ENCODE assay signal across 21 cellular contexts in the genomic region with DNA sequence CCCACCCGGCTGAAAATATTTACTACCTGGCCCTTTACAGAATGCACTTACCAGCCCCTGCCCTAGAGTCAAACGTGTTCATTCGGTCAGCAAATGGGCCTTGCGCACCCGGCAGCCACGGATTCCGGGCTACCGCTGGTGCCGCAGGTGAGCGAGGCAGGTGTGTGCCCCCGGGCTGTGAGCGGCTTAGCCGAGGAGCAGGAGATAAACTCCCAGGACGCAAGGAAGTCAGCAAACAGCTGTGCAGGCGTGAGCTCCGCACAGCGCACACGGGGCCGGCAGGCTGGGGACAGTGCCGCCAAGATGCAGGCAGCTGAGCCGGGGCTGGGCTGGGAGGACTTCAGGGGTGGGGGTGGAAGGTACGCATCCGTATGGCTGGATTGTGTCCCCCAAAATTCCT.
DNase-seq lines count a peak whose midpoint lies in the region; ATAC-seq, FAIRE-seq and TF ChIP-seq lines count a peak whose summit lies in the region.
"Had no signal": no experiment of that assay in that cellular context is flagged by ENCODE, and none has a peak within 500 bp of the region (broad histone marks: within the 10 kb centered on the region; RNA-seq: fewer than 3 reads in every experiment).

No MANE protein-coding gene starts in this region.

- H3K18ac ChIP-seq in H1 (ENCODE audit: extremely low read depth, low read length) (no peak overlapping the region), neuronal stem cell (ENCODE audit: low read length) (peak overlapping the region; percentile 34)

- H3K23ac ChIP-seq in H1 (ENCODE audit: insufficient read length) (no peak overlapping the region), neuronal stem cell (ENCODE audit: low read depth, low read length, poor library complexity) (no peak overlapping the region)

- no peak overlapping the region for H3K56ac ChIP-seq in H1 (replicated peaks; ENCODE audit: insufficient read length, low read depth, low read length)

- TF ChIP-seq CTCF in H1 (IDR thresholded peaks at IDR 0.05; ENCODE audit: control extremely low read depth in 1 of 3, insufficient read depth in 1 of 3, low read depth in 1 of 3, low read length in 3 of 3) (no peak), ascending aorta (IDR thresholded peaks at IDR 0.05) (no peak)

- no peak overlapping the region for H3K4ac ChIP-seq in H1 (replicated peaks; ENCODE audit: insufficient read length, low read depth, low read length)
- no peak overlapping the region for H3K4ac ChIP-seq in neuronal stem cell (ENCODE audit: low read length)

- no peak for FAIRE-seq in H1 (lab: Jason Lieb, UNC)

- peak overlapping the region; percentile 20 for H4K8ac ChIP-seq in H1 (ENCODE audit: extremely low read depth, insufficient read depth, low read length)
- no peak overlapping the region for H4K8ac ChIP-seq in neuronal stem cell (ENCODE audit: low read depth, low read length)

- peak; percentile 32 for DNase-seq in NCI-H146 (lab: John Stamatoyannopoulos, UW)
- no peak for DNase-seq in NCI-H146 treated with DMSO at 0.1 percent for 48 hours (lab: John Stamatoyannopoulos, UW; ENCODE audit: unreplicated experiment)
- DNase-seq in Jurkat, Clone E6-1 (ENCODE audit: low read depth, low spot score), result no peak
- no peak for DNase-seq in H1 (ENCODE audit: low read depth in 1 of 2, low spot score in 2 of 2)
- DNase-seq in neuronal stem cell (ENCODE audit: low spot score), result no peak
- no peak for DNase-seq in anterior cingulate cortex (lab: John Stamatoyannopoulos, UW)
- DNase-seq in ascending aorta (ENCODE audit: low spot score in 2 of 2), result no peak
- DNase-seq: 8988T, COR-L47, DMS79, NCI-H1092 treated with DMSO at 0.1 percent for 48 hours, NCI-H1694 treated with DMSO at 0.1 percent for 48 hours, NCI-H2081 treated with DMSO at 0.1 percent for 48 hours, NCI-H82, SHP77, SW 1271 had no signal

- H3K9me3 ChIP-seq in H1 (ENCODE audit: insufficient read depth in 2 of 2, low read depth in 1 of 2, low read length in 1 of 2) (peaks cover 6% of the 10 kb centered on the region in 2 experiments), neuronal stem cell (replicated peaks in 1 of 2; ENCODE audit: control insufficient read depth in 2 of 2, insufficient read depth in 1 of 2, low read depth in 1 of 2, low read length in 2 of 2) (peaks cover 0 to 12% of the 10 kb centered on the region in 2 donors), ascending aorta (no peaks in the 10 kb centered on the region)
- H3K9me3 ChIP-seq: HAP-1 had no signal

- no peak for TF ChIP-seq RAD21 in H1 (IDR thresholded peaks at IDR 0.05 in 1 of 2, conservative IDR thresholded peaks at IDR 0.05 in 1 of 2; ENCODE audit: low read depth in 2 of 2, low read length in 2 of 2)

- TF ChIP-seq EP300 in H1 (IDR thresholded peaks at IDR 0.05; ENCODE audit: borderline replicate concordance in 1 of 2, low read depth in 2 of 2, low read length in 2 of 2), result no peak

- H3K4me3 ChIP-seq in Jurkat, Clone E6-1 (ENCODE audit: low read length), result peak overlapping the region; percentile 36; the same call in 1 of the 2 replicates
- no peak overlapping the region for H3K4me3 ChIP-seq in H1 (ENCODE audit: extremely low read depth in 1 of 4, insufficient read depth in 2 of 4, low read depth in 3 of 4, low read length in 4 of 4)
- no peak overlapping the region for H3K4me3 ChIP-seq in neuronal stem cell (ENCODE audit: low read length in 2 of 2)
- no peak overlapping the region for H3K4me3 ChIP-seq in ascending aorta
- H3K4me3 ChIP-seq: HAP-1 had no signal

- H3K9ac ChIP-seq in H1 (replicated peaks in 1 of 4; ENCODE audit: extremely low read depth in 1 of 4, low read depth in 3 of 4, low read length in 3 of 4) (no peak overlapping the region), neuronal stem cell (ENCODE audit: low read depth, low read length, poor library complexity) (no peak overlapping the region)
- H3K9ac ChIP-seq: KMS-11 had no signal

- H3K27ac ChIP-seq in H1 (ENCODE audit: low read depth, low read length) (no peak overlapping the region), neuronal stem cell (replicated peaks; ENCODE audit: low read length) (no peak overlapping the region), ascending aorta (no peak overlapping the region)
- H3K27ac ChIP-seq: C4-2B, HL-60, KMS-11 had no signal

- no peak for TF ChIP-seq POLR2A in H1 (IDR thresholded peaks at IDR 0.05; ENCODE audit: control extremely low read depth in 1 of 2, low read depth in 2 of 2, low read length in 2 of 2)

- H2AK5ac ChIP-seq in H1 (ENCODE audit: low read depth, low read length) (no peak overlapping the region), neuronal stem cell (ENCODE audit: low read depth, low read length) (no peak overlapping the region)

- H4K91ac ChIP-seq in H1 (replicated peaks; ENCODE audit: insufficient read length, low read length) (no peak overlapping the region), neuronal stem cell (ENCODE audit: low read depth, low read length, poor library complexity) (peak overlapping the region; percentile 13)

- POLR2A ChIA-PET in H1 (lab: Charles Lee; ENCODE audit: partially characterized antibody), result no interaction called here

- 90% methylated on average over 23 of the region's 23 CpGs; no CpG with 5 or more reads in 1 of the 2 experiments for WGBS in H1 (ENCODE audit: extremely low coverage in 1 of 2, insufficient coverage in 1 of 2, insufficient read length in 1 of 2, insufficient replicate concordance in 2 of 2, low coverage in 1 of 2, low lambda C conversion rate in 2 of 2, missing lambda C conversion rate in 1 of 2), 2 experiments
- WGBS in neuronal stem cell (ENCODE audit: extremely low coverage in 2 of 2, insufficient read length in 2 of 2, insufficient replicate concordance in 1 of 2), 2 donors, result no CpG with 5 or more reads among the region's 23 CpGs

- H4K20me1 ChIP-seq in H1 (replicated peaks in 1 of 2; ENCODE audit: control insufficient read depth in 1 of 2, insufficient read depth in 2 of 2, low read length in 2 of 2), result no peaks in the 10 kb centered on the region

- H3K36me3 ChIP-seq in H1 (ENCODE audit: control insufficient read depth in 2 of 4, insufficient read depth in 4 of 4, low read length in 3 of 4) (no peaks in the 10 kb centered on the region), neuronal stem cell (replicated peaks in 1 of 2; ENCODE audit: control insufficient read depth in 2 of 2, insufficient read depth in 2 of 2, low read length in 2 of 2) (no peaks in the 10 kb centered on the region), ascending aorta (no peaks in the 10 kb centered on the region)
- H3K36me3 ChIP-seq: HAP-1 had no signal

- peaks cover 0 to 5% (median 2%) of the 10 kb centered on the region in 4 experiments; a peak in 5 of 7 replicates for H3K4me1 ChIP-seq in H1 (replicated peaks in 1 of 4; ENCODE audit: control insufficient read depth in 3 of 4, insufficient read depth in 4 of 4, low read length in 3 of 4)
- H3K4me1 ChIP-seq in neuronal stem cell (ENCODE audit: control insufficient read depth in 2 of 2, insufficient read depth in 1 of 2, low read depth in 1 of 2, low read length in 2 of 2), result peaks cover 2 to 3% of the 10 kb centered on the region in 2 donors
- no peaks in the 10 kb centered on the region for H3K4me1 ChIP-seq in ascending aorta
- H3K4me1 ChIP-seq: HAP-1 had no signal

- H2BK5ac ChIP-seq in H1 (ENCODE audit: low read depth, low read length), result no peak overlapping the region
- H2BK5ac ChIP-seq in neuronal stem cell (ENCODE audit: low read length), result no peak overlapping the region

- ATAC-seq in HG03432 (IDR thresholded peaks at IDR 0.05; ENCODE audit: unreplicated experiment), result no peak

- no peak overlapping the region for H2BK20ac ChIP-seq in H1 (ENCODE audit: low read length)

- H2BK120ac ChIP-seq in H1 (replicated peaks; ENCODE audit: low read depth, low read length) (no peak overlapping the region), neuronal stem cell (ENCODE audit: low read depth, low read length) (no peak overlapping the region)

- CTCF ChIA-PET in H1 (lab: Charles Lee; ENCODE audit: partially characterized antibody), result interaction anchor here (1.0 to 1.8 kb wide), 3 partner anchors 74 to 185 kb away, joined by 3 to 5 read pairs (median 5); no protein-coding TSS in a partner anchor

- H3K14ac ChIP-seq in H1 (ENCODE audit: insufficient read length), result no peak overlapping the region
- H3K14ac ChIP-seq in neuronal stem cell (ENCODE audit: low read length), result no peak overlapping the region

- no peak overlapping the region for H2BK15ac ChIP-seq in H1 (ENCODE audit: low read length)
- no peak overlapping the region for H2BK15ac ChIP-seq in neuronal stem cell (ENCODE audit: low read length)

- H3K23me2 ChIP-seq in H1 (ENCODE audit: low read depth, low read length), result peaks cover 6% of the 10 kb centered on the region; the same call in 1 of the 2 replicates

- intact Hi-C loops in ascending aorta (cut with DNase I), result no loop called here

- no peaks in the 10 kb centered on the region for H3K79me2 ChIP-seq in H1 (ENCODE audit: control insufficient read depth in 1 of 2, insufficient read depth in 2 of 2, low read length in 2 of 2)

- H3K79me1 ChIP-seq in H1 (ENCODE audit: low read depth, low read length) (no peaks in the 10 kb centered on the region), neuronal stem cell (ENCODE audit: low read depth, low read length) (no peaks in the 10 kb centered on the region)

- no peak overlapping the region for H3K4me2 ChIP-seq in H1 (ENCODE audit: insufficient read depth in 1 of 2, low read depth in 2 of 2, low read length in 2 of 2)
- H3K4me2 ChIP-seq in neuronal stem cell (ENCODE audit: insufficient read depth, low read length, poor library complexity, severe bottlenecking), result no peak overlapping the region
- H3K4me2 ChIP-seq: KMS-11 had no signal

- H2AFZ ChIP-seq in H1 (ENCODE audit: low read length) (no peak overlapping the region), neuronal stem cell (ENCODE audit: low read length) (no peak overlapping the region)

- H2BK12ac ChIP-seq in H1 (ENCODE audit: low read depth, low read length) (no peak overlapping the region), neuronal stem cell (ENCODE audit: low read length) (no peak overlapping the region)

- no peaks in the 10 kb centered on the region for H3K27me3 ChIP-seq in H1 (replicated peaks in 1 of 4; ENCODE audit: control insufficient read depth in 3 of 4, extremely low read depth in 1 of 4, insufficient read depth in 3 of 4, low read length in 3 of 4)
- peaks cover 0 to 3% (median 0%) of the 10 kb centered on the region in 3 experiments for H3K27me3 ChIP-seq in neuronal stem cell (ENCODE audit: control insufficient read depth in 3 of 3, insufficient read depth in 3 of 3, low read depth in 1 of 3, low read length in 3 of 3)
- no peaks in the 10 kb centered on the region for H3K27me3 ChIP-seq in ascending aorta

- H4K5ac ChIP-seq in H1 (ENCODE audit: insufficient read length, low read depth, low read length), result no peak overlapping the region

TF ChIP-seq in H1, 55 proteins besides CTCF, POLR2A, EP300 and RAD21 (continues in another document):
- no peak for TF ChIP-seq TBP (IDR thresholded peaks at IDR 0.05; ENCODE audit: low read depth, low read length)
- no peak for TF ChIP-seq PHF8 (conservative IDR thresholded peaks at IDR 0.05; ENCODE audit: low read depth, low read length)
- TF ChIP-seq HDAC6 (IDR thresholded peaks at IDR 0.05; ENCODE audit: low read depth, low read length), result no peak
- no peak for TF ChIP-seq KDM4A (IDR thresholded peaks at IDR 0.05; ENCODE audit: low read depth, low read length, severe bottlenecking)
- TF ChIP-seq TCF12 (IDR thresholded peaks at IDR 0.05; ENCODE audit: low read depth, low read length), result no peak
- TF ChIP-seq NANOG (IDR thresholded peaks at IDR 0.05; ENCODE audit: insufficient read depth, low read depth, low read length, poor library complexity, severe bottlenecking), result no peak
